8 cellular contexts compared by ENCODE assay signal in genomic region chr6:161273752-161274487, GRCh38. TPM values are rescaled to one million over a fixed set of nuclear protein-coding genes. Genes with fewer than 3 reads are reported as not detected.
DNase-seq lines count a peak whose midpoint lies in the region; ATAC-seq, FAIRE-seq and TF ChIP-seq lines count a peak whose summit lies in the region.

Gene AGPAT4 (minus strand): TSS chr6:161274061. CDS start chr6:161232213, 41,848 bp downstream.

- intact Hi-C loops in Right ventricle myocardium superior (cut with DNase I), result no loop called here
- intact Hi-C loops in pancreas (cut with DNase I), result no loop called here

- ATAC-seq in HG02571 (IDR thresholded peaks at IDR 0.05; ENCODE audit: unreplicated experiment), result peak; percentile 98
- ATAC-seq in Right ventricle myocardium superior (ENCODE audit: poor library complexity), result peak; percentile 99
- ATAC-seq in pancreas, result peak; percentile 94 to 99 (median 98)

- H3K27me3 ChIP-seq in pancreas, result no peaks in the 10 kb centered on the region

- H3K36me3 Mint-ChIP-seq in type B pancreatic cell, result peaks cover 13% of the 10 kb centered on the region

- H3K27ac Mint-ChIP-seq in type B pancreatic cell, result peak within 1 kb of the TSS; percentile 90

- peak within 1 kb of the TSS in 2 of 4 donors; percentile 38 to 39 for H3K27ac ChIP-seq in pancreas

- H3K4me3 Mint-ChIP-seq in type B pancreatic cell, result peak within 1 kb of the TSS; percentile 94

- DNase-seq in GM10266 (ENCODE audit: extremely low spot score) (peak; percentile 88), NCI-H1092 (lab: John Stamatoyannopoulos, UW) (peak; percentile 94), SKM-1 treated with dmso at 0.1 percent for 144 hours (lab: John Stamatoyannopoulos, UW; ENCODE audit: unreplicated experiment) (peak; percentile 95), Right ventricle myocardium superior (peak; percentile 47), pancreas (peak in 4 of 6 donors; percentile 45 to 73 (median 58)), type B pancreatic cell (ENCODE audit: extremely low spot score, unreplicated experiment) (no peak)
- peak; percentile 23 for DNase-seq in activated naive CD8-positive, alpha-beta T cell treated with anti-CD3 and anti-CD28 coated beads, Interleukin-2, amount 50 U/mL, for 16 hours (ENCODE audit: low read depth, low spot score)

- no peaks in the 10 kb centered on the region for H3K9me3 ChIP-seq in pancreas

- no peak for TF ChIP-seq CTCF in GM10266 (IDR thresholded peaks at IDR 0.05; ENCODE audit: control insufficient read depth, insufficient read depth, low read depth, missing control alignments)
- TF ChIP-seq CTCF in pancreas (IDR thresholded peaks at IDR 0.05), result no peak
- no peak for TF ChIP-seq CTCF in type B pancreatic cell (conservative IDR thresholded peaks at IDR 0.05)

- peak; percentile 97 for FAIRE-seq in pancreas (lab: Jason Lieb, UNC)

- no peaks in the 10 kb centered on the region for H3K9me3 Mint-ChIP-seq in type B pancreatic cell

- no peaks in the 10 kb centered on the region for H3K27me3 Mint-ChIP-seq in type B pancreatic cell

- WGBS in pancreas, 2 donors, result 0 to 1% methylated on average over 19 to 21 of the region's 21 CpGs

- H3K36me3 ChIP-seq in pancreas, result no peaks in the 10 kb centered on the region

- H3K4me1 Mint-ChIP-seq in type B pancreatic cell (ENCODE audit: unreplicated experiment), result peaks cover 12% of the 10 kb centered on the region

- peaks cover 0 to 7% (median 4%) of the 10 kb centered on the region in 3 donors for H3K4me1 ChIP-seq in pancreas

- H3K4me3 ChIP-seq in pancreas, result peak within 1 kb of the TSS; percentile 18 to 57 (median 32)

RNA-seq across cellular contexts. Expression of gene AGPAT4, which starts in this region (rescaled TPM):
- total RNA-seq in Right ventricle myocardium superior (2.1 TPM), pancreas (1 to 10 TPM; 1.8 to 6.4 (median 2.7) TPM), type B pancreatic cell (ENCODE audit: low replicate concordance) (9.6 and 24.4 TPM in 2 replicates)
- polyA plus RNA-seq in pancreas, result 1 to 10 TPM; 1.6 to 2.3 TPM
